In genomic region chr19:18137242-18137641, GRCh38 we compare ENCODE assay signal across 1 cellular context.
TF ChIP-seq lines count a peak whose summit lies in the region.

No MANE protein-coding gene starts in this region.

TF ChIP-seq in HepG2, 621 proteins besides CTCF, POLR2A, EP300 and RAD21:
- TF ChIP-seq HDAC2 (CRISPR knock-in tag; IDR thresholded peaks at IDR 0.05) (no peak), HMG20B (CRISPR knock-in tag; conservative IDR thresholded peaks at IDR 0.05) (no peak)
